In the genomic region with DNA sequence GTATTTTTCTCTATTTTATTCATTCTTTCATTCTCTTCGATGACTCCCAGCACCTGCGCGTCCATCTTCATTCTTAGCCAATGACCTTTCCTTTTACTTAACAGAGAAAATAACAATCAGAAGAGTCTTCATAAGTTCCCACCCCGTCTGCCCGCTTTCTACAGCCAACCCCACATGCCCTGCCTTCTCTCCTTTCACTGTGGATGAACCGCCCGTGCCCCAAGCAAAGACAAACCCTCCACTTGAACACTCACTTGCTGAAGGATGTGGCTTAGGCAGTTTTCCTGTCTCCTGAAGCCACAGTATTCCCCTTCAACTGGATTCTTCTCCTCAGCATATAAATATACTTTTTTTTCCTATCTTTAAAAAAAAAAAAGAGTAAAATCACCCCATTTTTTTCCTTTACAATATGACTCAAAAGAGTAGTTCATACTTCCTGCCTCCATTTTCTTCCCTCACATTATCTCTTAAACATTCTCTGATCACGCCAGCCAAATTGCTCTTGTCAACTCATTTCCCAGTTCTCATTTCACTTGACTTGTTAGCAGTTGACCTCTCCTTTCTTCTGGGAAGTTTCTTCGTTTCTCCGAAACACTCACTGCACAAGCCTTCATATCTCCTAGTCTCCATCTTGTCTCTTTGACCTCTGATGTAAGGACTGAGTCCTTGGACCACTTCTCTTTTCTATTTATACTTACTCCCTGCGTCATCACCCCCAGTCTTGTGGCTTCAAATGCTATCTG, we compare ENCODE assay signal across 1 cellular context.
TF ChIP-seq lines count a peak whose summit lies in the region.

No MANE protein-coding gene starts in this region.

TF ChIP-seq in K562, 482 proteins besides CTCF, POLR2A, EP300 and RAD21 (continued from another document and continues in another):
- TF ChIP-seq PKNOX1 (IDR thresholded peaks at IDR 0.05): peak; percentile 57
- TF ChIP-seq BACH1 (tag; IDR thresholded peaks at IDR 0.05): peak; percentile 42; the same call in 1 of the 2 replicates
- TF ChIP-seq ZBTB8A (IDR thresholded peaks at IDR 0.05; ENCODE audit: partially characterized antibody): no peak
- TF ChIP-seq, protein P1, sequence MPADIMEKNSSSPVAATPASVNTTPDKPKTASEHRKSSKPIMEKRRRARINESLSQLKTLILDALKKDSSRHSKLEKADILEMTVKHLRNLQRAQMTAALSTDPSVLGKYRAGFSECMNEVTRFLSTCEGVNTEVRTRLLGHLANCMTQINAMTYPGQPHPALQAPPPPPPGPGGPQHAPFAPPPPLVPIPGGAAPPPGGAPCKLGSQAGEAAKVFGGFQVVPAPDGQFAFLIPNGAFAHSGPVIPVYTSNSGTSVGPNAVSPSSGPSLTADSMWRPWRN (IDR thresholded peaks at IDR 0.05; ENCODE audit: low read depth): peak; percentile 81
- TF ChIP-seq STAT5A (IDR thresholded peaks at IDR 0.05; ENCODE audit: borderline replicate concordance, low read length): peak; percentile 89
- TF ChIP-seq BCOR (IDR thresholded peaks at IDR 0.05): 0 out of 2 replicates have a peak, but pooled peaks have one; percentile 25
- TF ChIP-seq RBM39 (optimal IDR thresholded peaks at IDR 0.05; ENCODE audit: low read depth, low read length): no peak
- TF ChIP-seq, protein P2, sequence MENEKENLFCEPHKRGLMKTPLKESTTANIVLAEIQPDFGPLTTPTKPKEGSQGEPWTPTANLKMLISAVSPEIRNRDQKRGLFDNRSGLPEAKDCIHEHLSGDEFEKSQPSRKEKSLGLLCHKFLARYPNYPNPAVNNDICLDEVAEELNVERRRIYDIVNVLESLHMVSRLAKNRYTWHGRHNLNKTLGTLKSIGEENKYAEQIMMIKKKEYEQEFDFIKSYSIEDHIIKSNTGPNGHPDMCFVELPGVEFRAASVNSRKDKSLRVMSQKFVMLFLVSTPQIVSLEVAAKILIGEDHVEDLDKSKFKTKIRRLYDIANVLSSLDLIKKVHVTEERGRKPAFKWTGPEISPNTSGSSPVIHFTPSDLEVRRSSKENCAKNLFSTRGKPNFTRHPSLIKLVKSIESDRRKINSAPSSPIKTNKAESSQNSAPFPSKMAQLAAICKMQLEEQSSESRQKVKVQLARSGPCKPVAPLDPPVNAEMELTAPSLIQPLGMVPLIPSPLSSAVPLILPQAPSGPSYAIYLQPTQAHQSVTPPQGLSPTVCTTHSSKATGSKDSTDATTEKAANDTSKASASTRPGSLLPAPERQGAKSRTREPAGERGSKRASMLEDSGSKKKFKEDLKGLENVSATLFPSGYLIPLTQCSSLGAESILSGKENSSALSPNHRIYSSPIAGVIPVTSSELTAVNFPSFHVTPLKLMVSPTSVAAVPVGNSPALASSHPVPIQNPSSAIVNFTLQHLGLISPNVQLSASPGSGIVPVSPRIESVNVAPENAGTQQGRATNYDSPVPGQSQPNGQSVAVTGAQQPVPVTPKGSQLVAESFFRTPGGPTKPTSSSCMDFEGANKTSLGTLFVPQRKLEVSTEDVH (IDR thresholded peaks at IDR 0.05; ENCODE audit: low read depth, partially characterized antibody): peak; percentile 62
- no peak for TF ChIP-seq GABPB2 (CRISPR knock-in tag; conservative IDR thresholded peaks at IDR 0.05)
- 0 out of 2 replicates have a peak, but pooled peaks have one; percentile 39 for TF ChIP-seq CC2D1A (IDR thresholded peaks at IDR 0.05)
- TF ChIP-seq EGR1 (conservative IDR thresholded peaks at IDR 0.05): peak; percentile 49; the same call in 1 of the 2 replicates
- 0 out of 4 replicates have a peak, but pooled peaks of 1 of the 2 experiments have one; percentile 7 for TF ChIP-seq FOXA3 (CRISPR knock-in tag; conservative IDR thresholded peaks at IDR 0.05 in 1 of 2, IDR thresholded peaks at IDR 0.05 in 1 of 2)
- TF ChIP-seq HNRNPL (IDR thresholded peaks at IDR 0.05; ENCODE audit: low read depth, low read length): no peak
- peak; percentile 79 for TF ChIP-seq MBD2 (IDR thresholded peaks at IDR 0.05; ENCODE audit: borderline replicate concordance, low read depth)
- TF ChIP-seq MEIS2 (IDR thresholded peaks at IDR 0.05; ENCODE audit: partially characterized antibody): peak; percentile 70
- TF ChIP-seq SOX6 (IDR thresholded peaks at IDR 0.05): peak; percentile 87
- TF ChIP-seq KDM1A (IDR thresholded peaks at IDR 0.05): peak; percentile 94 to 97
- TF ChIP-seq MTA2 (IDR thresholded peaks at IDR 0.05; ENCODE audit: low read depth): peak; percentile 59; the same call in 1 of the 2 replicates
- no peak; the same call in 1 of the 2 replicates for TF ChIP-seq NR2C2 (CRISPR knock-in tag; IDR thresholded peaks at IDR 0.05)
- TF ChIP-seq NR2C2 (tag; IDR thresholded peaks at IDR 0.05): peak; percentile 96
- no peak for TF ChIP-seq NEUROD1 (IDR thresholded peaks at IDR 0.05; ENCODE audit: borderline replicate concordance, low read depth, low read length, partially characterized antibody)
- TF ChIP-seq CEBPB (tag; IDR thresholded peaks at IDR 0.05): peak; percentile 74; the same call in 1 of the 2 replicates
- TF ChIP-seq, protein P3, sequence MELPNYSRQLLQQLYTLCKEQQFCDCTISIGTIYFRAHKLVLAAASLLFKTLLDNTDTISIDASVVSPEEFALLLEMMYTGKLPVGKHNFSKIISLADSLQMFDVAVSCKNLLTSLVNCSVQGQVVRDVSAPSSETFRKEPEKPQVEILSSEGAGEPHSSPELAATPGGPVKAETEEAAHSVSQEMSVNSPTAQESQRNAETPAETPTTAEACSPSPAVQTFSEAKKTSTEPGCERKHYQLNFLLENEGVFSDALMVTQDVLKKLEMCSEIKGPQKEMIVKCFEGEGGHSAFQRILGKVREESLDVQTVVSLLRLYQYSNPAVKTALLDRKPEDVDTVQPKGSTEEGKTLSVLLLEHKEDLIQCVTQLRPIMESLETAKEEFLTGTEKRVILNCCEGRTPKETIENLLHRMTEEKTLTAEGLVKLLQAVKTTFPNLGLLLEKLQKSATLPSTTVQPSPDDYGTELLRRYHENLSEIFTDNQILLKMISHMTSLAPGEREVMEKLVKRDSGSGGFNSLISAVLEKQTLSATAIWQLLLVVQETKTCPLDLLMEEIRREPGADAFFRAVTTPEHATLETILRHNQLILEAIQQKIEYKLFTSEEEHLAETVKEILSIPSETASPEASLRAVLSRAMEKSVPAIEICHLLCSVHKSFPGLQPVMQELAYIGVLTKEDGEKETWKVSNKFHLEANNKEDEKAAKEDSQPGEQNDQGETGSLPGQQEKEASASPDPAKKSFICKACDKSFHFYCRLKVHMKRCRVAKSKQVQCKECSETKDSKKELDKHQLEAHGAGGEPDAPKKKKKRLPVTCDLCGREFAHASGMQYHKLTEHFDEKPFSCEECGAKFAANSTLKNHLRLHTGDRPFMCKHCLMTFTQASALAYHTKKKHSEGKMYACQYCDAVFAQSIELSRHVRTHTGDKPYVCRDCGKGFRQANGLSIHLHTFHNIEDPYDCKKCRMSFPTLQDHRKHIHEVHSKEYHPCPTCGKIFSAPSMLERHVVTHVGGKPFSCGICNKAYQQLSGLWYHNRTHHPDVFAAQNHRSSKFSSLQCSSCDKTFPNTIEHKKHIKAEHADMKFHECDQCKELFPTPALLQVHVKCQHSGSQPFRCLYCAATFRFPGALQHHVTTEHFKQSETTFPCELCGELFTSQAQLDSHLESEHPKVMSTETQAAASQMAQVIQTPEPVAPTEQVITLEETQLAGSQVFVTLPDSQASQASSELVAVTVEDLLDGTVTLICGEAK (IDR thresholded peaks at IDR 0.05): peak; percentile 47; the same call in 1 of the 2 replicates
- TF ChIP-seq, protein P3 (CRISPR knock-in tag; IDR thresholded peaks at IDR 0.05): no peak
- no peak for TF ChIP-seq NR3C1 (CRISPR knock-in tag; IDR thresholded peaks at IDR 0.05)
- no peak for TF ChIP-seq MCM5 (IDR thresholded peaks at IDR 0.05; ENCODE audit: low read depth)
- peak; percentile 99 for TF ChIP-seq MEF2D (tag; conservative IDR thresholded peaks at IDR 0.05; ENCODE audit: low read depth)
- TF ChIP-seq RAD51 (IDR thresholded peaks at IDR 0.05; ENCODE audit: borderline replicate concordance, low read depth): 0 out of 2 replicates have a peak, but pooled peaks have one; percentile 24
- TF ChIP-seq ATF7 (IDR thresholded peaks at IDR 0.05): peak; percentile 91
- 0 out of 2 replicates have a peak, but pooled peaks have one; percentile 32 for TF ChIP-seq PHF21A (IDR thresholded peaks at IDR 0.05; ENCODE audit: borderline replicate concordance, low read depth)
- TF ChIP-seq, protein P4, sequence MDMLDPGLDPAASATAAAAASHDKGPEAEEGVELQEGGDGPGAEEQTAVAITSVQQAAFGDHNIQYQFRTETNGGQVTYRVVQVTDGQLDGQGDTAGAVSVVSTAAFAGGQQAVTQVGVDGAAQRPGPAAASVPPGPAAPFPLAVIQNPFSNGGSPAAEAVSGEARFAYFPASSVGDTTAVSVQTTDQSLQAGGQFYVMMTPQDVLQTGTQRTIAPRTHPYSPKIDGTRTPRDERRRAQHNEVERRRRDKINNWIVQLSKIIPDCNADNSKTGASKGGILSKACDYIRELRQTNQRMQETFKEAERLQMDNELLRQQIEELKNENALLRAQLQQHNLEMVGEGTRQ (CRISPR knock-in tag; IDR thresholded peaks at IDR 0.05): no peak
- no peak for TF ChIP-seq SMARCB1 (IDR thresholded peaks at IDR 0.05; ENCODE audit: insufficient read length, low read depth)
- no peak for TF ChIP-seq RB1 (IDR thresholded peaks at IDR 0.05; ENCODE audit: low read depth)
- TF ChIP-seq RREB1 (CRISPR knock-in tag; IDR thresholded peaks at IDR 0.05): peak; percentile 92; the same call in 1 of the 2 replicates
- TF ChIP-seq ELF1 (tag; IDR thresholded peaks at IDR 0.05): peak; percentile 21; the same call in 1 of the 2 replicates
- TF ChIP-seq ARID1B (IDR thresholded peaks at IDR 0.05): peak; percentile 93
- TF ChIP-seq L3MBTL2 (IDR thresholded peaks at IDR 0.05): peak; percentile 81
- TF ChIP-seq DDX20 (tag; IDR thresholded peaks at IDR 0.05; ENCODE audit: low read depth): 0 out of 2 replicates have a peak, but pooled peaks have one; percentile 34
- peak; percentile 16; the same call in 1 of the 2 replicates for TF ChIP-seq ETV5 (CRISPR knock-in tag; IDR thresholded peaks at IDR 0.05; ENCODE audit: low read depth)
